ENCODE assay signal across 16 cellular contexts in the genomic region with DNA sequence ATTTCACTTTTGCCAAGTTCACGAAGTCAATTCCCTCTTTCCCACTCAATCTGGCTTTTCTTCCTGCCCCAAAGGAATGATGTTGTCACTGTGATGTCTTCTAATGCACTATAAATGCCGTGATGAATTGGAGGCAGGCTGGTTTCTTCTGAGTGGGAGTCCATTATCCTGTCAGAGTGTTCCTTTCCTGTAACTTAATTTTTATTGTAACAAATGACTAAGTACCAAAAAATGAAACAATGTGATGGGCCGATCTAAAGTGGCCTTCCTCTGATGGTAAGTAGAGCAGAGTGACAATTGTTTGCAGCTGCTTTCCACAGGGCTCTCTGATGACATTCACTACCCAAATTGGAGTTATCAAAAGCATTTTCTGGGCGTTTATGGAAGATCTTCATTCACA. TPM values are rescaled to one million over a fixed set of nuclear protein-coding genes. Genes with fewer than 3 reads are reported as not detected.
DNase-seq lines count a peak whose midpoint lies in the region; ATAC-seq and TF ChIP-seq lines count a peak whose summit lies in the region.
"Had no signal": no experiment of that assay in that cellular context is flagged by ENCODE, and none has a peak within 500 bp of the region (broad histone marks: within the 10 kb centered on the region; RNA-seq: fewer than 3 reads in every experiment).

No MANE protein-coding gene starts in this region.

- H3K4me2 ChIP-seq in SK-N-SH, result peak overlapping the region; percentile 57

- peak overlapping the region; percentile 7 to 14; a peak in 2 of 4 replicates for H3K4me3 ChIP-seq in SK-N-SH (ENCODE audit: low read depth in 2 of 2, low read length in 1 of 2)
- H3K4me3 ChIP-seq: esophagus muscularis mucosa, upper lobe of right lung had no signal

- TF ChIP-seq RAD21 in SK-N-SH (IDR thresholded peaks at IDR 0.05; ENCODE audit: low read length), result no peak

- peak; percentile 37 for DNase-seq in AG08395 (ENCODE audit: low spot score)
- peak; percentile 46 for DNase-seq in HCEC 1CT
- DNase-seq in SK-N-SH, result no peak
- peak; percentile 56 for DNase-seq in left kidney (ENCODE audit: low read depth, low spot score)
- DNase-seq in mucosa of gallbladder (ENCODE audit: low spot score), result no peak
- DNase-seq in stimulated activated naive CD4-positive, alpha-beta T cell (lab: John Stamatoyannopoulos, UW), result no peak
- DNase-seq in iPS-NIHi11 (ENCODE audit: low spot score), result no peak
- DNase-seq: activated CD8-positive, alpha-beta memory T cell treated with anti-CD3 and anti-CD28 coated beads, Interleukin-2, amount 10 ng/mL, durations not matched to agents 7 days and 5 days; activated gamma-delta T cell treated with Interleukin-2 at 50 U/mL for 16 hours; cortex of kidney; NCI-H146; NCI-H526; upper lobe of right lung had no signal

- H3K9ac ChIP-seq in SK-N-SH, result peak overlapping the region; percentile 50; the same call in 1 of the 2 replicates

- no peaks in the 10 kb centered on the region for H3K36me3 ChIP-seq in SK-N-SH (replicated peaks in 1 of 2; ENCODE audit: control insufficient read depth in 1 of 2, insufficient read depth in 2 of 2, low read length in 1 of 2)
- H3K36me3 ChIP-seq: esophagus muscularis mucosa, upper lobe of right lung had no signal

- peak; percentile 66 to 91 for TF ChIP-seq EP300 in SK-N-SH (IDR thresholded peaks at IDR 0.05; ENCODE audit: borderline replicate concordance in 1 of 2, low read depth in 1 of 2, low read length in 1 of 2)

- H4K20me1 ChIP-seq in SK-N-SH (ENCODE audit: insufficient read depth), result no peaks in the 10 kb centered on the region

- 6% methylated on average over 4 of the region's 4 CpGs for WGBS in SK-N-SH (ENCODE audit: low lambda C conversion rate)

- no peak for ATAC-seq in GM18498 (IDR thresholded peaks at IDR 0.05; ENCODE audit: unreplicated experiment)
- ATAC-seq: activated CD8-positive, alpha-beta memory T cell treated with anti-CD3 and anti-CD28 coated beads, Interleukin-2, amount 10 ng/mL, durations not matched to agents 7 days and 5 days; upper lobe of right lung; WTC11 had no signal

- no peaks in the 10 kb centered on the region for H3K27me3 ChIP-seq in SK-N-SH (ENCODE audit: insufficient read depth)
- H3K27me3 ChIP-seq: upper lobe of right lung had no signal

- H3K27ac ChIP-seq in SK-N-SH (ENCODE audit: low read depth in 2 of 2, low read length in 1 of 2), result peak overlapping the region; percentile 89 to 99
- H3K27ac ChIP-seq: esophagus muscularis mucosa, upper lobe of right lung had no signal

- POLR2A ChIA-PET in SK-N-SH (lab: Yijun Ruan, JAX), result no interaction called here

- H3K9me2 ChIP-seq in SK-N-SH, result no peaks in the 10 kb centered on the region

- peak overlapping the region; percentile 88; the same call in 1 of the 2 replicates for H2AFZ ChIP-seq in SK-N-SH (ENCODE audit: low read depth)

- no peaks in the 10 kb centered on the region for H3K79me2 ChIP-seq in SK-N-SH (ENCODE audit: insufficient read depth)

- CTCF ChIA-PET in SK-N-SH (lab: Yijun Ruan, JAX), result interaction anchor here (0.5 to 2.8 kb wide), 6 partner anchors 9 to 705 kb away, joined by 3 to 11 read pairs (median 4); no protein-coding TSS in a partner anchor

- H3K4me1 ChIP-seq in SK-N-SH (ENCODE audit: control insufficient read depth in 1 of 2, insufficient read depth in 2 of 2, low read depth in 1 of 2, low read length in 1 of 2), result peaks cover 29 to 35% of the 10 kb centered on the region in 2 experiments
- H3K4me1 ChIP-seq: esophagus muscularis mucosa, upper lobe of right lung had no signal

- no peaks in the 10 kb centered on the region for H3K9me3 ChIP-seq in SK-N-SH
- H3K9me3 ChIP-seq: esophagus muscularis mucosa, upper lobe of right lung had no signal

- TF ChIP-seq CTCF in SK-N-SH (IDR thresholded peaks at IDR 0.05), result no peak

- peaks cover 73% of the 10 kb centered on the region for H3F3A ChIP-seq in SK-N-SH (replicated peaks; ENCODE audit: insufficient read depth)

TF ChIP-seq in SK-N-SH, 30 proteins besides CTCF, POLR2A, EP300 and RAD21 (continues in another document):
- TF ChIP-seq REST (IDR thresholded peaks at IDR 0.05; ENCODE audit: low read depth, low read length), result no peak
- peak; percentile 65; the same call in 1 of the 2 replicates for TF ChIP-seq POLR2AphosphoS5 (IDR thresholded peaks at IDR 0.05; ENCODE audit: low read depth, low read length)
- TF ChIP-seq, protein P1, sequence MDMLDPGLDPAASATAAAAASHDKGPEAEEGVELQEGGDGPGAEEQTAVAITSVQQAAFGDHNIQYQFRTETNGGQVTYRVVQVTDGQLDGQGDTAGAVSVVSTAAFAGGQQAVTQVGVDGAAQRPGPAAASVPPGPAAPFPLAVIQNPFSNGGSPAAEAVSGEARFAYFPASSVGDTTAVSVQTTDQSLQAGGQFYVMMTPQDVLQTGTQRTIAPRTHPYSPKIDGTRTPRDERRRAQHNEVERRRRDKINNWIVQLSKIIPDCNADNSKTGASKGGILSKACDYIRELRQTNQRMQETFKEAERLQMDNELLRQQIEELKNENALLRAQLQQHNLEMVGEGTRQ (IDR thresholded peaks at IDR 0.05; ENCODE audit: borderline replicate concordance, low read depth, low read length), result no peak
- TF ChIP-seq YY1 (IDR thresholded peaks at IDR 0.05; ENCODE audit: low read depth), result 0 out of 2 replicates have a peak, but pooled peaks have one; percentile 41
- TF ChIP-seq GABPA (IDR thresholded peaks at IDR 0.05; ENCODE audit: low read depth), result no peak
- TF ChIP-seq NRF1 (IDR thresholded peaks at IDR 0.05; ENCODE audit: low read depth, low read length), result no peak
- TF ChIP-seq ELF1 (IDR thresholded peaks at IDR 0.05), result no peak
- peak; percentile 84 for TF ChIP-seq TEAD4 (IDR thresholded peaks at IDR 0.05; ENCODE audit: borderline replicate concordance, insufficient read depth)
- TF ChIP-seq TCF12 (IDR thresholded peaks at IDR 0.05), result peak; percentile 87
- no peak for TF ChIP-seq EZH2phosphoT487 (IDR thresholded peaks at IDR 0.05; ENCODE audit: borderline replicate concordance, low read depth)
- TF ChIP-seq FOXJ3 (CRISPR knock-in tag; IDR thresholded peaks at IDR 0.05), result no peak
- 0 out of 2 replicates have a peak, but pooled peaks have one; percentile 55 for TF ChIP-seq MEF2A (IDR thresholded peaks at IDR 0.05; ENCODE audit: borderline replicate concordance, low read depth)
- no peak for TF ChIP-seq USF1 (IDR thresholded peaks at IDR 0.05; ENCODE audit: borderline replicate concordance, low read depth)
- peak; percentile 80 for TF ChIP-seq JUND (IDR thresholded peaks at IDR 0.05)
- peak; percentile 94 for TF ChIP-seq PBX3 (IDR thresholded peaks at IDR 0.05)
- TF ChIP-seq FOXM1 (IDR thresholded peaks at IDR 0.05; ENCODE audit: low read depth), result peak; percentile 93
- no peak for TF ChIP-seq TAF1 (IDR thresholded peaks at IDR 0.05; ENCODE audit: borderline replicate concordance, low read depth, low read length)
- no peak for TF ChIP-seq SIN3A (IDR thresholded peaks at IDR 0.05; ENCODE audit: borderline replicate concordance, low read depth, low read length)
- TF ChIP-seq RXRA (IDR thresholded peaks at IDR 0.05; ENCODE audit: borderline replicate concordance, low read depth), result peak; percentile 64; the same call in 1 of the 2 replicates

RNA-seq across cellular contexts. Expression of gene TMEM30B, which starts 22.2 kb away (rescaled TPM):
- 0.13 and 0.15 TPM in 2 replicates for polyA plus RNA-seq in SK-N-SH (2012; rRNA removed)
- 0.12 and 0.14 TPM in 2 replicates for polyA plus RNA-seq in SK-N-SH (2012; cell fraction: cytosol; rRNA removed)
- 0.04 and 0.08 TPM in 2 replicates for polyA plus RNA-seq in SK-N-SH (2012; cell fraction: nucleus; rRNA removed)
- 97.8 TPM for total RNA-seq in mucosa of gallbladder

Comparison
In these comparisons a context has a peak if more than half of its experiments do, and no peak if none do; other contexts are left out.
1. DNase-seq: peak in AG08395 (single experiment), HCEC 1CT (single experiment) and left kidney (single experiment); none in SK-N-SH (single experiment), mucosa of gallbladder (single experiment), stimulated activated naive CD4-positive, alpha-beta T cell (0 of 6) and iPS-NIHi11 (single experiment).